Comparison of ENCODE assay signal across 12 cellular contexts in genomic region chr19:8342316-8342683, GRCh38. TPM values are rescaled to one million over a fixed set of nuclear protein-coding genes. Genes with fewer than 3 reads are reported as not detected.
DNase-seq lines count a peak whose midpoint lies in the region; ATAC-seq and TF ChIP-seq lines count a peak whose summit lies in the region.
"Had no signal": no experiment of that assay in that cellular context is flagged by ENCODE, and none has a peak within 500 bp of the region (broad histone marks: within the 10 kb centered on the region; RNA-seq: fewer than 3 reads in every experiment).

No MANE protein-coding gene starts in this region.

- TF ChIP-seq CTCF in heart left ventricle (IDR thresholded peaks at IDR 0.05): no peak
- TF ChIP-seq CTCF in mucosa of descending colon (IDR thresholded peaks at IDR 0.05): no peak

- peaks cover 0 to 23% (median 0%) of the 10 kb centered on the region in 9 donors for H3K27me3 ChIP-seq in heart left ventricle
- H3K27me3 ChIP-seq in effector memory CD4-positive, alpha-beta T cell (replicated peaks; ENCODE audit: control insufficient read depth, insufficient read depth, low read length, poor library complexity, severe bottlenecking): no peaks in the 10 kb centered on the region

- H3K4me1 ChIP-seq in heart left ventricle: peaks cover 0 to 44% (median 25%) of the 10 kb centered on the region in 12 donors
- no peaks in the 10 kb centered on the region for H3K4me1 ChIP-seq in mesodermal cell (ENCODE audit: control insufficient read depth, insufficient read depth, low read length, poor library complexity, severe bottlenecking)
- no peaks in the 10 kb centered on the region for H3K4me1 ChIP-seq in urinary bladder (ENCODE audit: insufficient read depth)
- peaks cover 9% of the 10 kb centered on the region for H3K4me1 ChIP-seq in effector memory CD4-positive, alpha-beta T cell (ENCODE audit: control insufficient read depth, insufficient read depth, low read length, poor library complexity, severe bottlenecking)
- H3K4me1 ChIP-seq in mucosa of descending colon (ENCODE audit: low read depth): peaks cover 3% of the 10 kb centered on the region

- intact Hi-C loops in heart left ventricle (cut with DNase I): no loop called here
- intact Hi-C loops in cardiac septum (cut with DNase I): no loop called here
- intact Hi-C loops in mucosa of descending colon (cut with DNase I, micrococcal nuclease): no loop called here

- no peaks in the 10 kb centered on the region for H3K36me3 Mint-ChIP-seq in stimulated activated naive B cell treated with anti-CD40 and anti-IgM and Interleukin-4, amounts not matched to agents 10 μg/mL and 1 μg/mL and 100 μg/mL, for 72 hours

- no peaks in the 10 kb centered on the region for H3K9me3 Mint-ChIP-seq in stimulated activated naive B cell treated with anti-CD40 and anti-IgM and Interleukin-4, amounts not matched to agents 10 μg/mL and 1 μg/mL and 100 μg/mL, for 72 hours

- TF ChIP-seq POLR2A in heart left ventricle (IDR thresholded peaks at IDR 0.05): no peak

- 32 to 79% (median 46%) methylated on average over 3 to 14 of the region's 14 CpGs for WGBS in heart left ventricle, 4 donors
- WGBS in mesodermal cell (ENCODE audit: insufficient coverage in 2 of 2), 2 experiments: 63 to 74% methylated on average over 12 to 14 of the region's 14 CpGs
- WGBS in urinary bladder: 34% methylated on average over 14 of the region's 14 CpGs

- H3K27ac Mint-ChIP-seq in stimulated activated naive B cell treated with anti-CD40 and anti-IgM and Interleukin-4, amounts not matched to agents 10 μg/mL and 1 μg/mL and 100 μg/mL, for 72 hours: no peak overlapping the region

- H3K4me3 Mint-ChIP-seq in stimulated activated naive B cell treated with anti-CD40 and anti-IgM and Interleukin-4, amounts not matched to agents 10 μg/mL and 1 μg/mL and 100 μg/mL, for 72 hours: no peak overlapping the region

- peak overlapping the region; percentile 55 to 89 (median 70) for H3K4me3 ChIP-seq in heart left ventricle
- peak overlapping the region; percentile 44 for H3K4me3 ChIP-seq in mesodermal cell (ENCODE audit: extremely low read depth, insufficient read depth, low read length, poor library complexity, severe bottlenecking)
- peak overlapping the region; percentile 49 for H3K4me3 ChIP-seq in urinary bladder (ENCODE audit: low read depth, low read length)
- H3K4me3 ChIP-seq in effector memory CD4-positive, alpha-beta T cell (ENCODE audit: insufficient read depth, low read depth, low read length, poor library complexity, severe bottlenecking): no peak overlapping the region
- H3K4me3 ChIP-seq in mucosa of descending colon: no peak overlapping the region

- DNase-seq in heart left ventricle: no peak
- no peak for DNase-seq in cardiac septum (ENCODE audit: low spot score)
- DNase-seq in dedifferentiated amniotic fluid mesenchymal stem cell (ENCODE audit: extremely low spot score): peak; percentile 13
- DNase-seq in effector memory CD4-positive, alpha-beta T cell: no peak
- no peak for DNase-seq in mucosa of descending colon
- no peak for DNase-seq in stimulated activated naive B cell treated with anti-CD40 and anti-IgM and Interleukin-4, amounts not matched to agents 10 μg/mL and 1 μg/mL and 100 μg/mL, for 72 hours
- DNase-seq: GDM1, glutamatergic neuron, KBM-7, small intestine had no signal

- peaks cover 10 to 24% of the 10 kb centered on the region in 2 donors for H3K4me1 Mint-ChIP-seq in stimulated activated naive B cell treated with anti-CD40 and anti-IgM and Interleukin-4, amounts not matched to agents 10 μg/mL and 1 μg/mL and 100 μg/mL, for 72 hours

- ATAC-seq in heart left ventricle (no peak), mucosa of descending colon (no peak)
- ATAC-seq in stimulated activated naive B cell treated with anti-CD40 and anti-IgM and Interleukin-4, amounts not matched to agents 10 μg/mL and 1 μg/mL and 100 μg/mL, for 72 hours (replicated peaks): no peak

- H3K27ac ChIP-seq in heart left ventricle: peak overlapping the region; percentile 86 to 100 (median 96)
- H3K27ac ChIP-seq in mesodermal cell (ENCODE audit: low read depth, low read length, severe bottlenecking): no peak overlapping the region
- no peak overlapping the region for H3K27ac ChIP-seq in urinary bladder (ENCODE audit: low read depth)
- no peak overlapping the region for H3K27ac ChIP-seq in effector memory CD4-positive, alpha-beta T cell (ENCODE audit: insufficient read depth, low read length, poor library complexity, severe bottlenecking)

- H3K9me3 ChIP-seq in heart left ventricle: no peaks in the 10 kb centered on the region
- no peaks in the 10 kb centered on the region for H3K9me3 ChIP-seq in mesodermal cell (ENCODE audit: control insufficient read depth, low read length)
- no peaks in the 10 kb centered on the region for H3K9me3 ChIP-seq in effector memory CD4-positive, alpha-beta T cell (ENCODE audit: control insufficient read depth, low read length)
- no peaks in the 10 kb centered on the region for H3K9me3 ChIP-seq in mucosa of descending colon

- H3K27me3 Mint-ChIP-seq in stimulated activated naive B cell treated with anti-CD40 and anti-IgM and Interleukin-4, amounts not matched to agents 10 μg/mL and 1 μg/mL and 100 μg/mL, for 72 hours: peaks cover 30 to 66% of the 10 kb centered on the region in 2 donors

- H3K36me3 ChIP-seq in heart left ventricle: no peaks in the 10 kb centered on the region
- no peaks in the 10 kb centered on the region for H3K36me3 ChIP-seq in mesodermal cell (ENCODE audit: control insufficient read depth, insufficient read depth, low read length)
- H3K36me3 ChIP-seq in urinary bladder (ENCODE audit: insufficient read depth): no peaks in the 10 kb centered on the region
- no peaks in the 10 kb centered on the region for H3K36me3 ChIP-seq in effector memory CD4-positive, alpha-beta T cell (ENCODE audit: control insufficient read depth, insufficient read depth, low read length)
- no peaks in the 10 kb centered on the region for H3K36me3 ChIP-seq in mucosa of descending colon (ENCODE audit: low read depth)

RNA-seq across cellular contexts. Expression of gene KANK3, which starts 0.8 kb away (rescaled TPM):
- total RNA-seq in heart left ventricle: 10 to 100 TPM; 12.3 to 33.6 (median 15.9) TPM
- polyA plus RNA-seq in heart left ventricle: 10 to 100 TPM; 16.9 to 19.4 TPM
- 13.1 TPM for total RNA-seq in cardiac septum
- polyA plus RNA-seq in mesodermal cell (2013, experiment 1 of 2): 7.2 TPM
- 4.9 TPM for polyA plus RNA-seq in mesodermal cell (2013, experiment 2 of 2)
- 8.1 TPM for total RNA-seq in urinary bladder
- 13.0 TPM for polyA plus RNA-seq in urinary bladder
- total RNA-seq in mucosa of descending colon: 10 to 100 TPM in 1 of 3 donors, 1 to 10 TPM in 2; 2.0 to 10.1 (median 3.3) TPM

RNA-seq across cellular contexts. Expression of gene RPS28, which starts 21.0 kb away (rescaled TPM):
- total RNA-seq in heart left ventricle (1,000 to 10,000 TPM in 6 of 9 donors, 100 to 1,000 TPM in 3; 271 to 1,278 (median 1,186) TPM), cardiac septum (669 TPM), urinary bladder (301 TPM), mucosa of descending colon (1,000 to 10,000 TPM; 1,101 to 1,558 (median 1,449) TPM)
- polyA plus RNA-seq in heart left ventricle (100 to 1,000 TPM; 410 to 899 TPM), urinary bladder (758 TPM)
- 1,106 TPM for polyA plus RNA-seq in mesodermal cell (2013, experiment 1 of 2)
- polyA plus RNA-seq in mesodermal cell (2013, experiment 2 of 2): 958 TPM

RNA-seq across cellular contexts. Expression of gene NDUFA7, which starts 21.1 kb away (rescaled TPM):
- 100 to 1,000 TPM in 4 of 9 donors, 10 to 100 TPM in 5; 74.5 to 179 (median 93.6) TPM for total RNA-seq in heart left ventricle
- 100 to 1,000 TPM; 168 to 393 TPM for polyA plus RNA-seq in heart left ventricle
- 94.0 TPM for total RNA-seq in cardiac septum
- 156 TPM for polyA plus RNA-seq in mesodermal cell (2013, experiment 1 of 2)
- 139 TPM for polyA plus RNA-seq in mesodermal cell (2013, experiment 2 of 2)
- 11.6 TPM for total RNA-seq in urinary bladder
- 93.1 TPM for polyA plus RNA-seq in urinary bladder
- total RNA-seq in mucosa of descending colon: 10 to 100 TPM; 35.3 to 65.9 (median 35.5) TPM

RNA-seq across cellular contexts. Expression of gene ANGPTL4, which starts 21.7 kb away (rescaled TPM):
- 100 to 1,000 TPM in 1 of 9 donors, 10 to 100 TPM in 4, 1 to 10 TPM in 4; 2.4 to 117 (median 10.8) TPM for total RNA-seq in heart left ventricle
- 10 to 100 TPM in 1 of 2 donors, 1 to 10 TPM in 1; 9.4 to 13.6 TPM for polyA plus RNA-seq in heart left ventricle
- total RNA-seq in cardiac septum: 4.1 TPM
- 10.0 TPM for polyA plus RNA-seq in mesodermal cell (2013, experiment 1 of 2)
- polyA plus RNA-seq in mesodermal cell (2013, experiment 2 of 2): 7.6 TPM
- total RNA-seq in urinary bladder: 1.3 TPM
- polyA plus RNA-seq in urinary bladder: 14.6 TPM
- 1 to 10 TPM; 2.8 to 9.5 (median 2.9) TPM for total RNA-seq in mucosa of descending colon

RNA-seq across cellular contexts. Expression of gene CD320, which starts 34.1 kb away (rescaled TPM):
- total RNA-seq in heart left ventricle: 10 to 100 TPM; 17.7 to 74.8 (median 35.7) TPM
- polyA plus RNA-seq in heart left ventricle: 10 to 100 TPM; 37.8 to 70.5 TPM
- total RNA-seq in cardiac septum: 15.8 TPM
- polyA plus RNA-seq in mesodermal cell (2013, experiment 1 of 2): 66.5 TPM
- polyA plus RNA-seq in mesodermal cell (2013, experiment 2 of 2): 55.8 TPM
- 7.9 TPM for total RNA-seq in urinary bladder
- polyA plus RNA-seq in urinary bladder: 52.1 TPM
- total RNA-seq in mucosa of descending colon: 10 to 100 TPM; 33.2 to 45.8 (median 41.7) TPM

Comparison
In these comparisons a context has a peak if more than half of its experiments do, and no peak if none do; other contexts are left out.
1. H3K27ac ChIP-seq: peak in heart left ventricle (12 of 12); none in mesodermal cell (single experiment), urinary bladder (single experiment) and effector memory CD4-positive, alpha-beta T cell (single experiment).
2. H3K4me3 ChIP-seq: peak in heart left ventricle (12 of 12), mesodermal cell (single experiment) and urinary bladder (single experiment); none in effector memory CD4-positive, alpha-beta T cell (single experiment) and mucosa of descending colon (single experiment).